Comparison of ENCODE assay signal across 8 cellular contexts in the genomic region with DNA sequence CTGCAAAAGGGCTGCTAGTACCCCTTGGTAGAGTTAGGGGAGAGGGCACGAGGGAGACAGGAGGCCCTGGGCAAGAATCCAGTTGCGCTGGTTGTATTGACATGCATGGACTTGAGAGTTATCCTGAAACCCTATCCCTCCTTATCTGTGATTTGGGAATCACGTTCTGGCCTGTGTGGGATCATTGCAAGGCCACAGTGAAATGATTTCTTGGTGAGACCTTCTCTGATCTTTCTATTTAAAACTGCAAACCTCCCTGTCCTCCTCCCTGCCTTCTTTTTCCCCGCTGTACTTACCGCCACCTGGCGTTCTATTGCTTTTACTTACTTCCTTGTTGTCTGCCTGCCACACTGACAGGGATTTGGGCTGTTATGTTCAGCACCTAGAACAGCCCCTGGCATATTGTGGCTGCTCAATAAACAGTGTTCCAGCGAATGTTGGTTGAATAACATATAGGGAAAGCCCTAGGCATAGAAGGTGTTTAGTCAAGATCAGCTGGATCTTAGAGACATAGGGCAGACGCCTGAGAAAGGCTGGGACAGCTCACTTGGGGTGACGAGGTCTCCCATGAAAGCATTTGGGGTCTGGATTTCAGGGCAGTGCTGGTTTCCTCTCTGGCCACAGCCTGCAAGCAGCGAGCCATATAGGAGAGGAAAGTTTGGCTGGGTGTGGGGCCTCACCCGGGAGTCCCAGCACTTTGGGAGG. TPM values are rescaled to one million over a fixed set of nuclear protein-coding genes. Genes with fewer than 3 reads are reported as not detected.
DNase-seq lines count a peak whose midpoint lies in the region; ATAC-seq and TF ChIP-seq lines count a peak whose summit lies in the region.

No MANE protein-coding gene starts in this region.

- no peaks in the 10 kb centered on the region for H3K36me3 ChIP-seq in mesendoderm (ENCODE audit: control insufficient read depth, insufficient read depth, low read length)

- H3K79me1 ChIP-seq in mesendoderm (ENCODE audit: low read length): peaks cover 4% of the 10 kb centered on the region

- TF ChIP-seq CTCF in GM20000 (IDR thresholded peaks at IDR 0.05; ENCODE audit: extremely low read depth, missing control alignments): peak; percentile 64

- no peaks in the 10 kb centered on the region for H3K27me3 ChIP-seq in mesendoderm (ENCODE audit: insufficient read depth, low read length, poor library complexity)

- H3K4me3 ChIP-seq in mesendoderm (ENCODE audit: low read length): no peak overlapping the region

- peak overlapping the region; percentile 47 for H3K56ac ChIP-seq in mesendoderm (ENCODE audit: low read length)

- H3K4me1 ChIP-seq in mesendoderm (ENCODE audit: control insufficient read depth, low read depth, low read length): peaks cover 4% of the 10 kb centered on the region

- no peak overlapping the region for H2BK120ac ChIP-seq in mesendoderm (ENCODE audit: low read depth, low read length)

- H2BK15ac ChIP-seq in mesendoderm (replicated peaks; ENCODE audit: low read depth): no peak overlapping the region

- H4K8ac ChIP-seq in mesendoderm (ENCODE audit: low read depth, low read length): no peak overlapping the region

- peaks cover 2% of the 10 kb centered on the region for H3K79me2 ChIP-seq in mesendoderm (ENCODE audit: control insufficient read depth, insufficient read depth, low read length)

- no peak overlapping the region for H3K18ac ChIP-seq in mesendoderm (ENCODE audit: low read length)

- no peak overlapping the region for H3K23ac ChIP-seq in mesendoderm (ENCODE audit: low read length)

- H2BK5ac ChIP-seq in mesendoderm (ENCODE audit: low read length): no peak overlapping the region

- no peak overlapping the region for H4K5ac ChIP-seq in mesendoderm (ENCODE audit: low read length)

- H2AK5ac ChIP-seq in mesendoderm (ENCODE audit: low read length): no peak overlapping the region

- intact Hi-C loops in sciatic nerve (cut with DNase I) (no loop called here), posterior cingulate gyrus (cut with DNase I) (no loop called here)

- in situ Hi-C loops in T47D (cut with HindIII; ENCODE audit: low pct_unique_long_range_greater_than_20kb, low sequenced_read_pairs): no loop called here

- H3K27ac ChIP-seq in mesendoderm (ENCODE audit: low read depth, low read length): no peak overlapping the region

- no peak overlapping the region for H3K4ac ChIP-seq in mesendoderm (ENCODE audit: low read depth, low read length)

- no CpG with 5 or more reads among the region's 11 CpGs for WGBS in mesendoderm (ENCODE audit: extremely low coverage, insufficient coverage, low lambda C conversion rate)

- H3K9ac ChIP-seq in mesendoderm (ENCODE audit: low read length): no peak overlapping the region

- DNase-seq in CMK (ENCODE audit: low read depth) (peak; percentile 17), GM20000 (ENCODE audit: low spot score) (peak; percentile 66), NCI-H82 (lab: John Stamatoyannopoulos, UW) (peak; percentile 73), T47D (ENCODE audit: low read depth in 1 of 2, low spot score in 1 of 2) (peak; percentile 64 to 89), mesendoderm (peak; percentile 87), sciatic nerve (ENCODE audit: low spot score) (no peak), posterior cingulate gyrus (no peak), cortex of kidney (lab: John Stamatoyannopoulos, UW) (no peak)

- ATAC-seq in sciatic nerve: no peak

- no peak overlapping the region for H3K4me2 ChIP-seq in mesendoderm (ENCODE audit: low read length)

RNA-seq across cellular contexts. Expression of a gene that starts 25.6 kb away (rescaled TPM):
- polyA plus RNA-seq in mesendoderm (2013, experiment 1 of 2): 126 TPM
- polyA plus RNA-seq in mesendoderm (2013, experiment 2 of 2): 125 TPM
- 14.6 TPM for total RNA-seq in sciatic nerve

Comparison
In these comparisons a context has a peak if more than half of its experiments do, and no peak if none do; other contexts are left out.
1. DNase-seq: peak in CMK (single experiment), GM20000 (single experiment), NCI-H82 (single experiment), T47D (2 of 2) and mesendoderm (single experiment); none in sciatic nerve (single experiment), posterior cingulate gyrus (0 of 10) and cortex of kidney (single experiment).